ENCODE assay signal across 17 cellular contexts in the genomic region with DNA sequence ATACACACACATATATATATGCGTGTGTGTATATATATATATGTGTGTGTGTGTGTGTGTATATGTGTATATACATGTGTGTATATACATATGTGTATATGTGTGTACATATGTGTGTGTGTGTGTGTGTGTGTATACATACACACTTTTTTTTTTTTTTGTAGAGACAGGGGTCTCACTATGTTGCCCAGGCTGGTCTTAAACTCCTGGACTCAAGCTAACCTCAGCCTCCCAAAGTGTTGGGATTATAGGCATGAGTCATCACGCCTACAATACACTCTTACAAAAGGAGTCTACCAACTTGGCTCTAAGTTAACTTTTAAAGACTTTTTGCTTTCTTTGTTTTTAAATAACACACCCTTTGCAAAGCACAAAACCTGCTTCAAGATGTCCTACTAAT. TPM values are rescaled to one million over a fixed set of nuclear protein-coding genes. Genes with fewer than 3 reads are reported as not detected.
DNase-seq lines count a peak whose midpoint lies in the region; ATAC-seq and TF ChIP-seq lines count a peak whose summit lies in the region.
"Had no signal": no experiment of that assay in that cellular context is flagged by ENCODE, and none has a peak within 500 bp of the region (broad histone marks: within the 10 kb centered on the region; RNA-seq: fewer than 3 reads in every experiment).

No MANE protein-coding gene starts in this region.

- H3K36me3 Mint-ChIP-seq in CD8-positive, alpha-beta T cell, result peaks cover 81% of the 10 kb centered on the region
- H3K36me3 Mint-ChIP-seq in GM23338 (ENCODE audit: low read depth), result peaks cover 43% of the 10 kb centered on the region
- H3K36me3 Mint-ChIP-seq in activated T-helper 17 cell treated with anti-CD3 and anti-CD28 coated beads, Interleukin-2, amount 50 U/mL, for 72 hours (ENCODE audit: low read depth), result peaks cover 90% of the 10 kb centered on the region
- H3K36me3 Mint-ChIP-seq in naive thymus-derived CD4-positive, alpha-beta T cell, result peaks cover 0 to 25% (median 19%) of the 10 kb centered on the region in 5 donors

- peaks cover 49% of the 10 kb centered on the region for H3K36me3 ChIP-seq in CD8-positive, alpha-beta T cell (ENCODE audit: insufficient read depth, low read length)
- peaks cover 27% of the 10 kb centered on the region for H3K36me3 ChIP-seq in GM23338 (ENCODE audit: insufficient read depth)
- H3K36me3 ChIP-seq in naive thymus-derived CD4-positive, alpha-beta T cell (ENCODE audit: control insufficient read depth in 2 of 3, insufficient read depth in 3 of 3, low read length in 3 of 3), result peaks cover 31 to 65% (median 41%) of the 10 kb centered on the region in 3 experiments
- peaks cover 61% of the 10 kb centered on the region for H3K36me3 ChIP-seq in WERI-Rb-1

- no peak overlapping the region for H3K4me2 ChIP-seq in GM23338

- no peaks in the 10 kb centered on the region for H4K20me1 ChIP-seq in GM23338 (replicated peaks; ENCODE audit: insufficient read depth)

- POLR2A ChIA-PET in CD8-positive, alpha-beta T cell (lab: Charles Lee), result interaction anchor here (0.5 to 1.3 kb wide), 2 partner anchors 54 to 61 kb away, joined by 3 to 4 read pairs; no protein-coding TSS in a partner anchor
- POLR2A ChIA-PET in naive thymus-derived CD4-positive, alpha-beta T cell (lab: Charles Lee), result interaction anchor here (0.7 to 11.4 kb wide), 6 partner anchors 9 to 232 kb away, joined by 3 to 162 read pairs (median 31); a partner anchor contains a TSS

- H3K9me3 Mint-ChIP-seq in CD8-positive, alpha-beta T cell, result no peaks in the 10 kb centered on the region
- H3K9me3 Mint-ChIP-seq in GM23338, result no peaks in the 10 kb centered on the region; the same call in 2 of the 3 replicates
- H3K9me3 Mint-ChIP-seq in activated T-helper 17 cell treated with anti-CD3 and anti-CD28 coated beads, Interleukin-2, amount 50 U/mL, for 72 hours, result no peaks in the 10 kb centered on the region
- no peaks in the 10 kb centered on the region for H3K9me3 Mint-ChIP-seq in naive thymus-derived CD4-positive, alpha-beta T cell

- H3F3A ChIP-seq in GM23338 (replicated peaks; ENCODE audit: low read depth), result peaks cover 4% of the 10 kb centered on the region; the same call in 1 of the 2 replicates

- peaks cover 32% of the 10 kb centered on the region for H3K4me1 ChIP-seq in CD8-positive, alpha-beta T cell (ENCODE audit: insufficient read depth, low read length)
- peaks cover 20% of the 10 kb centered on the region for H3K4me1 ChIP-seq in GM23338 (ENCODE audit: insufficient read depth)
- peaks cover 29 to 30% of the 10 kb centered on the region in 2 donors for H3K4me1 ChIP-seq in naive thymus-derived CD4-positive, alpha-beta T cell (ENCODE audit: control insufficient read depth in 2 of 2, insufficient read depth in 2 of 2, low read length in 2 of 2)
- H3K4me1 ChIP-seq: BE2C, parathyroid adenoma had no signal

- peak overlapping the region; percentile 37 for H3K27ac Mint-ChIP-seq in CD8-positive, alpha-beta T cell
- H3K27ac Mint-ChIP-seq in GM23338, result no peak overlapping the region
- peak overlapping the region; percentile 58 for H3K27ac Mint-ChIP-seq in activated T-helper 17 cell treated with anti-CD3 and anti-CD28 coated beads, Interleukin-2, amount 50 U/mL, for 72 hours
- peak overlapping the region in 8 of 9 donors; percentile 33 to 98 (median 84) for H3K27ac Mint-ChIP-seq in naive thymus-derived CD4-positive, alpha-beta T cell

- H3K4me3 Mint-ChIP-seq in CD8-positive, alpha-beta T cell, result no peak overlapping the region
- H3K4me3 Mint-ChIP-seq in GM23338, result peak overlapping the region; percentile 98; the same call in 2 of the 3 replicates
- H3K4me3 Mint-ChIP-seq in activated T-helper 17 cell treated with anti-CD3 and anti-CD28 coated beads, Interleukin-2, amount 50 U/mL, for 72 hours, result peak overlapping the region; percentile 96
- peak overlapping the region in 9 of 10 donors; percentile 49 to 99 (median 98) for H3K4me3 Mint-ChIP-seq in naive thymus-derived CD4-positive, alpha-beta T cell

- DNase-seq in CD8-positive, alpha-beta T cell, result no peak
- DNase-seq in GM23338 (ENCODE audit: low spot score), result no peak
- no peak for DNase-seq in naive thymus-derived CD4-positive, alpha-beta T cell
- DNase-seq in NCI-H1092 treated with DMSO at 0.1 percent for 48 hours (lab: John Stamatoyannopoulos, UW), result no peak
- no peak for DNase-seq in WERI-Rb-1
- DNase-seq: BE2C, DMS53, left cardiac atrium, midbrain, NCI-H2081 treated with DMSO at 0.1 percent for 48 hours, NCI-H69, PC-3 had no signal

- no peak overlapping the region for H3K27ac ChIP-seq in CD8-positive, alpha-beta T cell (ENCODE audit: low read depth, low read length)
- H3K27ac ChIP-seq in GM23338 (ENCODE audit: low read depth), result no peak overlapping the region
- H3K27ac ChIP-seq in naive thymus-derived CD4-positive, alpha-beta T cell (ENCODE audit: low read depth, low read length), result peak overlapping the region; percentile 97
- H3K27ac ChIP-seq in WERI-Rb-1, result no peak overlapping the region
- H3K27ac ChIP-seq: parathyroid adenoma, tibial nerve had no signal

- H3K4me1 Mint-ChIP-seq in CD8-positive, alpha-beta T cell (ENCODE audit: low read depth), result peaks cover 42% of the 10 kb centered on the region
- H3K4me1 Mint-ChIP-seq in GM23338, result peaks cover 26% of the 10 kb centered on the region
- H3K4me1 Mint-ChIP-seq in activated T-helper 17 cell treated with anti-CD3 and anti-CD28 coated beads, Interleukin-2, amount 50 U/mL, for 72 hours, result peaks cover 24% of the 10 kb centered on the region
- H3K4me1 Mint-ChIP-seq in naive thymus-derived CD4-positive, alpha-beta T cell, result peaks cover 27 to 43% (median 36%) of the 10 kb centered on the region in 7 donors

- H3K79me2 ChIP-seq in GM23338 (replicated peaks; ENCODE audit: insufficient read depth), result peaks cover 11% of the 10 kb centered on the region

- no peaks in the 10 kb centered on the region for H3K9me2 ChIP-seq in GM23338 (ENCODE audit: insufficient read depth)

- CTCF ChIA-PET in CD8-positive, alpha-beta T cell (lab: Charles Lee), result no interaction called here
- CTCF ChIA-PET in naive thymus-derived CD4-positive, alpha-beta T cell (lab: Charles Lee), result interaction anchor here (0.7 kb wide), 1 partner anchor 206 kb away, joined by 4 read pairs; no protein-coding TSS in a partner anchor

- ATAC-seq in CD8-positive, alpha-beta T cell, result no peak
- ATAC-seq in GM23338, result no peak
- ATAC-seq in activated T-helper 17 cell treated with anti-CD3 and anti-CD28 coated beads, Interleukin-2, amount 50 U/mL, for 72 hours (replicated peaks), result no peak
- ATAC-seq in naive thymus-derived CD4-positive, alpha-beta T cell, result no peak
- no peak for ATAC-seq in GM19397 (IDR thresholded peaks at IDR 0.05; ENCODE audit: unreplicated experiment)
- ATAC-seq: left cardiac atrium, PC-3 had no signal

- no peak overlapping the region for H3K4me3 ChIP-seq in CD8-positive, alpha-beta T cell (ENCODE audit: low read depth, low read length)
- H3K4me3 ChIP-seq in GM23338 (no peak overlapping the region), WERI-Rb-1 (ENCODE audit: low read depth, low read length) (no peak overlapping the region)
- H3K4me3 ChIP-seq in naive thymus-derived CD4-positive, alpha-beta T cell (ENCODE audit: low read length), result no peak overlapping the region
- H3K4me3 ChIP-seq: skin epidermis, tibial nerve had no signal

- no peaks in the 10 kb centered on the region for H3K27me3 Mint-ChIP-seq in CD8-positive, alpha-beta T cell (ENCODE audit: low read depth)
- peaks cover 10% of the 10 kb centered on the region for H3K27me3 Mint-ChIP-seq in GM23338 (ENCODE audit: insufficient read depth, low read depth, poor library complexity)
- no peaks in the 10 kb centered on the region for H3K27me3 Mint-ChIP-seq in activated T-helper 17 cell treated with anti-CD3 and anti-CD28 coated beads, Interleukin-2, amount 50 U/mL, for 72 hours
- no peaks in the 10 kb centered on the region for H3K27me3 Mint-ChIP-seq in naive thymus-derived CD4-positive, alpha-beta T cell

- TF ChIP-seq CTCF in CD8-positive, alpha-beta T cell (IDR thresholded peaks at IDR 0.05), result no peak
- TF ChIP-seq CTCF in GM23338 (conservative IDR thresholded peaks at IDR 0.05; ENCODE audit: low read depth in 2 of 2) (no peak), WERI-Rb-1 (IDR thresholded peaks at IDR 0.05; ENCODE audit: low read depth, low read length) (no peak)

- H2AFZ ChIP-seq in GM23338, result no peak overlapping the region
- H2AFZ ChIP-seq: parathyroid adenoma had no signal

- H3K9me3 ChIP-seq in CD8-positive, alpha-beta T cell (ENCODE audit: low read length), result no peaks in the 10 kb centered on the region
- no peaks in the 10 kb centered on the region for H3K9me3 ChIP-seq in naive thymus-derived CD4-positive, alpha-beta T cell (ENCODE audit: control insufficient read depth in 2 of 3, low read length in 3 of 3)
- no peaks in the 10 kb centered on the region for H3K9me3 ChIP-seq in WERI-Rb-1 (ENCODE audit: severe bottlenecking)
- H3K9me3 ChIP-seq: BE2C, tibial nerve had no signal

- intact Hi-C loops in CD8-positive, alpha-beta T cell (cut with DNase I, micrococcal nuclease), result loop anchor here in 1 of 2 experiments (10.0 kb wide), 1 partner anchor 132 kb away; no protein-coding TSS in a partner anchor
- intact Hi-C loops in naive thymus-derived CD4-positive, alpha-beta T cell (cut with micrococcal nuclease), result loop anchor here in 1 of 2 donors (10.0 kb wide), 1 partner anchor 402 kb away; no protein-coding TSS in a partner anchor

- no peaks in the 10 kb centered on the region for H3K27me3 ChIP-seq in CD8-positive, alpha-beta T cell (ENCODE audit: insufficient read depth, low read length)
- H3K27me3 ChIP-seq in GM23338 (ENCODE audit: insufficient read depth) (no peaks in the 10 kb centered on the region), WERI-Rb-1 (ENCODE audit: insufficient read depth, low read depth, severe bottlenecking) (no peaks in the 10 kb centered on the region)
- H3K27me3 ChIP-seq in naive thymus-derived CD4-positive, alpha-beta T cell (ENCODE audit: control insufficient read depth in 2 of 2, insufficient read depth in 2 of 2, low read length in 2 of 2), result no peaks in the 10 kb centered on the region
- H3K27me3 ChIP-seq: BE2C, tibial nerve had no signal

RNA-seq across cellular contexts. Expression of a gene that starts 2.1 kb away (rescaled TPM):
- total RNA-seq in CD8-positive, alpha-beta T cell, result 100 to 1,000 TPM; 176 to 190 TPM
- total RNA-seq in GM23338 (2014; rRNA removed; shearing (Covaris generic)), result 34.4 and 46.1 TPM in 2 replicates
- 72.8 and 84.6 TPM in 2 replicates for polyA plus RNA-seq in GM23338 (2016; fragmentation: Nextera tagmentation; extraction: Ambion mirVana)
- 10 to 100 TPM; 23.4 to 73.3 TPM for total RNA-seq in activated T-helper 17 cell treated with anti-CD3 and anti-CD28 coated beads, Interleukin-2, amount 50 U/mL, for 72 hours
- 100 to 1,000 TPM in 2 of 5 experiments, 10 to 100 TPM in 3; 66.2 to 118 (median 95.8) TPM for total RNA-seq in naive thymus-derived CD4-positive, alpha-beta T cell
- polyA plus RNA-seq in naive thymus-derived CD4-positive, alpha-beta T cell, result 100 to 1,000 TPM; 175 to 234 TPM

RNA-seq across cellular contexts. Expression of a gene that starts 2.3 kb away (rescaled TPM):
- total RNA-seq in CD8-positive, alpha-beta T cell, result 10 to 100 TPM; 83.5 to 91.0 TPM
- total RNA-seq in GM23338 (2014; rRNA removed; shearing (Covaris generic)), result 12.0 and 13.0 TPM in 2 replicates
- 9.9 and 10.4 TPM in 2 replicates for polyA plus RNA-seq in GM23338 (2016; fragmentation: Nextera tagmentation; extraction: Ambion mirVana)
- total RNA-seq in activated T-helper 17 cell treated with anti-CD3 and anti-CD28 coated beads, Interleukin-2, amount 50 U/mL, for 72 hours, result 10 to 100 TPM; 50.1 to 52.5 TPM
- 100 to 1,000 TPM in 3 of 5 experiments, 10 to 100 TPM in 2; 94.9 to 156 (median 118) TPM for total RNA-seq in naive thymus-derived CD4-positive, alpha-beta T cell
- polyA plus RNA-seq in naive thymus-derived CD4-positive, alpha-beta T cell, result 10 to 100 TPM; 41.0 to 87.2 TPM

RNA-seq across cellular contexts. Expression of a gene that starts 9.0 kb away (rescaled TPM):
- total RNA-seq in CD8-positive, alpha-beta T cell, result 10 to 100 TPM; 18.9 to 19.6 TPM
- total RNA-seq in GM23338 (2014; rRNA removed; shearing (Covaris generic)), result 33.9 and 45.7 TPM in 2 replicates
- polyA plus RNA-seq in GM23338 (2016; fragmentation: Nextera tagmentation; extraction: Ambion mirVana), result 23.6 and 24.2 TPM in 2 replicates
- total RNA-seq in activated T-helper 17 cell treated with anti-CD3 and anti-CD28 coated beads, Interleukin-2, amount 50 U/mL, for 72 hours, result 10 to 100 TPM; 27.3 to 51.7 TPM
- 10 to 100 TPM; 13.8 to 52.9 (median 34.7) TPM for total RNA-seq in naive thymus-derived CD4-positive, alpha-beta T cell
- 10 to 100 TPM; 48.9 to 68.2 TPM for polyA plus RNA-seq in naive thymus-derived CD4-positive, alpha-beta T cell

RNA-seq across cellular contexts. Expression of a gene that starts 30.0 kb away (rescaled TPM):
- total RNA-seq in CD8-positive, alpha-beta T cell, result 10 to 100 TPM; 21.3 to 22.4 TPM
- 36.2 and 42.4 TPM in 2 replicates for total RNA-seq in GM23338 (2014; rRNA removed; shearing (Covaris generic))
- 8.8 and 10.6 TPM in 2 replicates for polyA plus RNA-seq in GM23338 (2016; fragmentation: Nextera tagmentation; extraction: Ambion mirVana)
- total RNA-seq in activated T-helper 17 cell treated with anti-CD3 and anti-CD28 coated beads, Interleukin-2, amount 50 U/mL, for 72 hours, result 10 to 100 TPM; 22.0 to 26.6 TPM
- total RNA-seq in naive thymus-derived CD4-positive, alpha-beta T cell, result 10 to 100 TPM; 16.2 to 30.9 (median 23.9) TPM
- polyA plus RNA-seq in naive thymus-derived CD4-positive, alpha-beta T cell, result 10 to 100 TPM; 10.9 to 21.7 TPM
